2 cellular contexts compared by ENCODE assay signal in the genomic region with DNA sequence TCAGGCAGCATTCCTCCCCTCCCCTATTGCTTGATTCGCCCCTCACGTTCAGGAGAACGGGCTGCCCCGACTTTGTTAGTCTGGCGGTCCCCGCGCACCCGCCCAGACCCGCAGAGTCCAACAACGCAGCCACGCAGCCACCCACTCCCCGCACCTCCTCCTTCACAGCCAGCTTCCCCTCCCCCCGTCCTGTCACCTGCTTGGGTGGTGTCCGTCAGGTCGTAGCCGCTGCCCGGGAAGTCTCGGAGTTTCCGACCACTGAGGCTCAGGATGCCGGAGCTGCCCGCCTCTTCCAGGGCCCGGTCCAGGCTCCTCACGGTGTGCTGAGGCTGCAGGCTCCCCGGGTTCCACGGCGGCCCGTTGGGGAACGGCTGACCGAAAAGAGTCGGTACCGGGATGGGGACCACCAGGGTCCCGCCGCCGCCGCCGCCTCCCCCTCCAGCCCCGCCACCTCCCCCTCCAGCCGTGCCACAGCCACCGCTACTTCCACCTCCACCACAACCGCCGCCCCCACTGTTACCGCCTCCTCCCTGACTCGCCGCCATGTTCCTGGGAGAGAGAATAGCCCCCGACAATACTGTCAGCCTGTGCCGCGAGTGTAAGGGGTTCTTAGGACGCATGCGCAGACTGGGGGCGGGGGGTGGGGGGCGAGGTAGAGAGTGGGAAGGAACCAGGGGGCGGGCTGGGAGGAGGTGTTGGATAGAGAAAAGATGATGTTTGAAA.
TF ChIP-seq lines count a peak whose summit lies in the region.

A gene with protein sequence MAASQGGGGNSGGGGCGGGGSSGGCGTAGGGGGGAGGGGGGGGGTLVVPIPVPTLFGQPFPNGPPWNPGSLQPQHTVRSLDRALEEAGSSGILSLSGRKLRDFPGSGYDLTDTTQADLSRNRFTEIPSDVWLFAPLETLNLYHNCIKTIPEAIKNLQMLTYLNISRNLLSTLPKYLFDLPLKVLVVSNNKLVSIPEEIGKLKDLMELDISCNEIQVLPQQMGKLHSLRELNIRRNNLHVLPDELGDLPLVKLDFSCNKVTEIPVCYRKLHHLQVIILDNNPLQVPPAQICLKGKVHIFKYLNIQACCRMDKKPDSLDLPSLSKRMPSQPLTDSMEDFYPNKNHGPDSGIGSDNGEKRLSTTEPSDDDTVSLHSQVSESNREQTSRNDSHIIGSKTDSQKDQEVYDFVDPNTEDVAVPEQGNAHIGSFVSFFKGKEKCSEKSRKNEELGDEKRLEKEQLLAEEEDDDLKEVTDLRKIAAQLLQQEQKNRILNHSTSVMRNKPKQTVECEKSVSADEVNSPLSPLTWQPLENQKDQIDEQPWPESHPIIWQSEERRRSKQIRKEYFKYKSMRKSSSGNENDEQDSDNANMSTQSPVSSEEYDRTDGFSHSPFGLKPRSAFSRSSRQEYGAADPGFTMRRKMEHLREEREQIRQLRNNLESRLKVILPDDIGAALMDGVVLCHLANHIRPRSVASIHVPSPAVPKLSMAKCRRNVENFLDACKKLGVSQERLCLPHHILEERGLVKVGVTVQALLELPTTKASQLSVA (minus strand): TSS at position 600 of the 723 bp plus-strand sequence. CDS start 55 bp downstream, at position 545.

TF ChIP-seq in liver, 16 proteins besides CTCF, POLR2A, EP300 and RAD21:
- TF ChIP-seq EGR1 (IDR thresholded peaks at IDR 0.05; ENCODE audit: low read depth in 2 of 2): no peak
- no peak for TF ChIP-seq SP1 (IDR thresholded peaks at IDR 0.05)
TF ChIP-seq in liver: peak in this region for 0.

TF ChIP-seq in HepG2, 621 proteins besides CTCF, POLR2A, EP300 and RAD21:
- TF ChIP-seq NFIB (CRISPR knock-in tag; IDR thresholded peaks at IDR 0.05; ENCODE audit: borderline replicate concordance) (no peak), FOXA1 (IDR thresholded peaks at IDR 0.05) (no peak), FOXA1 (CRISPR knock-in tag; IDR thresholded peaks at IDR 0.05) (no peak), ZSCAN12 (CRISPR knock-in tag; IDR thresholded peaks at IDR 0.05) (no peak), NCOA5 (CRISPR knock-in tag; IDR thresholded peaks at IDR 0.05) (no peak), ZBTB14 (CRISPR knock-in tag; IDR thresholded peaks at IDR 0.05) (no peak), FOXK1 (CRISPR knock-in tag; IDR thresholded peaks at IDR 0.05; ENCODE audit: borderline replicate concordance, low read depth) (no peak), ZNF777 (CRISPR knock-in tag; IDR thresholded peaks at IDR 0.05) (no peak), ZNF256 (CRISPR knock-in tag; conservative IDR thresholded peaks at IDR 0.05) (no peak), ZNF530 (CRISPR knock-in tag; IDR thresholded peaks at IDR 0.05; ENCODE audit: low read depth) (no peak), ZNF569 (CRISPR knock-in tag; IDR thresholded peaks at IDR 0.05; ENCODE audit: borderline replicate concordance) (no peak), ZNF124 (CRISPR knock-in tag; IDR thresholded peaks at IDR 0.05) (no peak), GATA4 (IDR thresholded peaks at IDR 0.05; ENCODE audit: borderline replicate concordance, low read depth) (no peak), ZNF430 (CRISPR knock-in tag; IDR thresholded peaks at IDR 0.05) (no peak), ZNF33A (CRISPR knock-in tag; IDR thresholded peaks at IDR 0.05; ENCODE audit: borderline replicate concordance) (no peak)
- TF ChIP-seq, protein P1, sequence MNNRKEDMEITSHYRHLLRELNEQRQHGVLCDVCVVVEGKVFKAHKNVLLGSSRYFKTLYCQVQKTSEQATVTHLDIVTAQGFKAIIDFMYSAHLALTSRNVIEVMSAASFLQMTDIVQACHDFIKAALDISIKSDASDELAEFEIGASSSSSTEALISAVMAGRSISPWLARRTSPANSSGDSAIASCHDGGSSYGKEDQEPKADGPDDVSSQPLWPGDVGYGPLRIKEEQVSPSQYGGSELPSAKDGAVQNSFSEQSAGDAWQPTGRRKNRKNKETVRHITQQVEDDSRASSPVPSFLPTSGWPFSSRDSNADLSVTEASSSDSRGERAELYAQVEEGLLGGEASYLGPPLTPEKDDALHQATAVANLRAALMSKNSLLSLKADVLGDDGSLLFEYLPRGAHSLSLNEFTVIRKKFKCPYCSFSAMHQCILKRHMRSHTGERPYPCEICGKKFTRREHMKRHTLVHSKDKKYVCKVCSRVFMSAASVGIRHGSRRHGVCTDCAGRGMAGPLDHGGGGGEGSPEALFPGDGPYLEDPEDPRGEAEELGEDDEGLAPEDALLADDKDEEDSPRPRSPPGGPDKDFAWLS (CRISPR knock-in tag; IDR thresholded peaks at IDR 0.05; ENCODE audit: borderline replicate concordance): no peak
